Comparison of ENCODE assay signal across 8 cellular contexts in the genomic region with DNA sequence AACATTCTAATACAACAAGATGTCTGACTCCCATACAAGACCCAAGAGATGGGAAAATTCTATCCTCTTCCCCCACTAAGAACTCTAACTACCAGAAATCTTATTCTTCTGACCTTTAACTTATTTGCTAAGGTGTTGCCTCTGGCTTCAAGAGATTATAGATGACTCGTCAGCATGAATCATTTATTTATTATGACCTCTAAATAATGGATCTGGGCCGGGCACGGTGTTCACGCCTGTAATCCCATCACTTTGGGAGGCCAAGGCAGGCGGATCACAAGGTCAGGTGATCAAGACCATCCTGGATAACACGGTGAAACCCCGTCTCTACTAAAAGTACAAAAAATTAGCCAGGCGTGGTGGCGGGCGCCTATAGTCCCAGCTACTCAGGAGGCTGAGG. TPM values are rescaled to one million over a fixed set of nuclear protein-coding genes. Genes with fewer than 3 reads are reported as not detected.
DNase-seq lines count a peak whose midpoint lies in the region; ATAC-seq, FAIRE-seq and TF ChIP-seq lines count a peak whose summit lies in the region.
"Not testable (repeated sequence)": the region's sequence is repeated elsewhere in the genome, so short reads cannot be mapped to it uniquely, and the experiment has no call there.

No MANE protein-coding gene starts in this region.

- 92 to 94% methylated on average over 10 of the region's 10 CpGs for WGBS in GM23248 (ENCODE audit: low coverage in 1 of 2, low lambda C conversion rate in 2 of 2, missing lambda C conversion rate in 2 of 2), 2 experiments

- H3K27ac Mint-ChIP-seq in T-helper 17 cell: peak overlapping the region; percentile 70

- POLR2A ChIA-PET in Panc1 (lab: Charles Lee); endothelial cell of umbilical vein (lab: Charles Lee): not testable (repeated sequence)

- not testable (repeated sequence) for FAIRE-seq in endothelial cell of umbilical vein (lab: Jason Lieb, UNC)

- peaks cover 16% of the 10 kb centered on the region; the same call in 1 of the 2 replicates for H3F3A ChIP-seq in GM23248 (ENCODE audit: insufficient read depth)

- peaks cover 10% of the 10 kb centered on the region for H3K4me1 ChIP-seq in GM23248 (ENCODE audit: insufficient read depth)
- not testable (repeated sequence) for H3K4me1 ChIP-seq in Panc1 (ENCODE audit: control insufficient read depth, insufficient read depth, low read length); endothelial cell of umbilical vein (ENCODE audit: control insufficient read depth, extremely low read depth, insufficient read depth, low read length)

- not testable (repeated sequence) for TF ChIP-seq CTCF in 22Rv1 (IDR thresholded peaks at IDR 0.05); Panc1 (IDR thresholded peaks at IDR 0.05); endothelial cell of umbilical vein (IDR thresholded peaks at IDR 0.05; ENCODE audit: extremely low read depth in 1 of 2, insufficient read depth in 1 of 2, low read depth in 1 of 2, low read length in 2 of 2)

- H3K9me3 ChIP-seq in GM23248 (ENCODE audit: low read depth); Panc1 (ENCODE audit: control insufficient read depth, insufficient read depth, low read depth, low read length); T-helper 17 cell (ENCODE audit: control insufficient read depth, low read length, poor library complexity, severe bottlenecking); endothelial cell of umbilical vein (replicated peaks; ENCODE audit: control insufficient read depth, insufficient read depth, low read length): not testable (repeated sequence)

- H3K27me3 ChIP-seq in GM23248 (replicated peaks; ENCODE audit: insufficient read depth); Panc1 (ENCODE audit: control insufficient read depth, insufficient read depth, low read length); endothelial cell of umbilical vein (ENCODE audit: control insufficient read depth in 2 of 2, insufficient read depth in 2 of 2, low read length in 2 of 2): not testable (repeated sequence)

- H3K4me2 ChIP-seq in GM23248 (ENCODE audit: unreplicated experiment); endothelial cell of umbilical vein (ENCODE audit: insufficient read depth, low read length): not testable (repeated sequence)

- H3K27me3 Mint-ChIP-seq in T-helper 17 cell: not testable (repeated sequence)

- peak; percentile 48; the same call in 1 of the 2 replicates for ATAC-seq in Panc1
- ATAC-seq in T-helper 17 cell: not testable (repeated sequence)

- not testable (repeated sequence) for H3K4me3 Mint-ChIP-seq in T-helper 17 cell

- H3K79me2 ChIP-seq in GM23248 (ENCODE audit: insufficient read depth): peaks cover 88% of the 10 kb centered on the region
- peaks cover 13% of the 10 kb centered on the region for H3K79me2 ChIP-seq in endothelial cell of umbilical vein (ENCODE audit: control insufficient read depth, insufficient read depth, low read length)

- peak; percentile 16 for DNase-seq in GM23248
- peak; percentile 19 for DNase-seq in LoVo (ENCODE audit: low spot score)
- DNase-seq in Panc1 (ENCODE audit: low read depth, low spot score); T-helper 17 cell; endothelial cell of umbilical vein (ENCODE audit: low read depth, low spot score): not testable (repeated sequence)
- DNase-seq in kidney tubule cell (ENCODE audit: low spot score): peak; percentile 13
- DNase-seq in renal cortical epithelial cell (ENCODE audit: low read depth): peak; percentile 24

- H3K4me1 Mint-ChIP-seq in T-helper 17 cell: peaks cover 21% of the 10 kb centered on the region

- peaks cover 18% of the 10 kb centered on the region for H3K36me3 Mint-ChIP-seq in T-helper 17 cell (ENCODE audit: low read depth)

- intact Hi-C loops in Panc1 (cut with micrococcal nuclease; ENCODE audit: unreplicated experiment); endothelial cell of umbilical vein (cut with micrococcal nuclease): not testable (repeated sequence)

- not testable (repeated sequence) for H3K9ac ChIP-seq in GM23248; endothelial cell of umbilical vein (replicated peaks; ENCODE audit: extremely low read depth, insufficient read depth, low read length)

- H4K20me1 ChIP-seq in GM23248 (ENCODE audit: insufficient read depth); endothelial cell of umbilical vein (replicated peaks; ENCODE audit: control insufficient read depth, extremely low read depth, insufficient read depth, low read length): not testable (repeated sequence)

- BruUV-seq in Panc1 (replicated peaks; lab: Mats Ljungman, UMichigan); endothelial cell of umbilical vein (replicated peaks; lab: Mats Ljungman, UMichigan): not testable (repeated sequence)

- not testable (repeated sequence) for H3K9me1 ChIP-seq in endothelial cell of umbilical vein (replicated peaks; ENCODE audit: control insufficient read depth, extremely low read depth, insufficient read depth, low read length)

- not testable (repeated sequence) for TF ChIP-seq POLR2A in endothelial cell of umbilical vein (IDR thresholded peaks at IDR 0.05; ENCODE audit: low read depth, low read length)

- not testable (repeated sequence) for H3K9me2 ChIP-seq in GM23248 (ENCODE audit: insufficient read depth)

- not testable (repeated sequence) for H2AFZ ChIP-seq in GM23248; endothelial cell of umbilical vein (ENCODE audit: low read depth, low read length)

- H3K36me3 ChIP-seq in GM23248 (ENCODE audit: low read depth); Panc1 (ENCODE audit: control insufficient read depth, insufficient read depth, low read length); endothelial cell of umbilical vein (ENCODE audit: control insufficient read depth in 2 of 2, extremely low read depth in 1 of 2, insufficient read depth in 2 of 2, low read length in 2 of 2): not testable (repeated sequence)

- peak overlapping the region; percentile 8; the same call in 1 of the 2 replicates for H3K27ac ChIP-seq in 22Rv1
- not testable (repeated sequence) for H3K27ac ChIP-seq in GM23248; Panc1 (ENCODE audit: low read length); endothelial cell of umbilical vein (ENCODE audit: insufficient read depth, low read depth, low read length)

- in situ Hi-C loops in GM23248 (cut with MboI); Panc1 (cut with HindIII; ENCODE audit: low pct_unique_long_range_greater_than_20kb, low sequenced_read_pairs): not testable (repeated sequence)

- dilution Hi-C loops in endothelial cell of umbilical vein (cut with MboI; ENCODE audit: extremely low pct_ligation_motif_present, low sequenced_read_pairs): not testable (repeated sequence)

- not testable (repeated sequence) for H3K4me3 ChIP-seq in GM23248; Panc1 (ENCODE audit: low read depth in 2 of 2, low read length in 2 of 2); endothelial cell of umbilical vein (replicated peaks in 1 of 3; ENCODE audit: insufficient read depth in 1 of 3, low read depth in 1 of 3, low read length in 3 of 3)

- CTCF ChIA-PET in Panc1 (lab: Charles Lee); endothelial cell of umbilical vein (lab: Charles Lee): not testable (repeated sequence)

TF ChIP-seq in endothelial cell of umbilical vein, 7 proteins besides CTCF, POLR2A, EP300 and RAD21:
- peak; percentile 32 for TF ChIP-seq FOS (IDR thresholded peaks at IDR 0.05; ENCODE audit: borderline replicate concordance, insufficient read depth, low read length)

RNA-seq across cellular contexts. Expression of a gene that starts 10.9 kb away (rescaled TPM):
- total RNA-seq in GM23248 (2014; rRNA removed; shearing (Covaris generic)): 16.4 and 18.3 TPM in 2 replicates
- polyA plus RNA-seq in GM23248 (2016; fragmentation: Nextera tagmentation; extraction: Ambion mirVana) (15.6 and 16.4 TPM in 2 replicates), endothelial cell of umbilical vein (26.9 and 27.3 TPM in 2 replicates)
- total RNA-seq in Panc1 (2021; ENCODE audit: unreplicated experiment) (19.8 TPM), T-helper 17 cell (10 to 100 TPM; 11.0 to 17.9 TPM), endothelial cell of umbilical vein (29.2 and 30.7 TPM in 2 replicates), renal cortical epithelial cell (8.9 and 34.1 TPM in 2 replicates)
- polyA plus RNA-seq in Panc1 (2012; ENCODE audit: insufficient read length): 17.4 TPM
- polyA plus RNA-seq in endothelial cell of umbilical vein (2011; cell fraction: cytosol; rRNA removed): 24.5 and 26.7 TPM in 2 replicates
- polyA plus RNA-seq in endothelial cell of umbilical vein (2011; cell fraction: nucleus; rRNA removed): 54.5 and 56.0 TPM in 2 replicates
- 19.6 and 19.8 TPM in 2 replicates for polyA plus RNA-seq in endothelial cell of umbilical vein (2012)
- 56.1 and 87.6 TPM in 2 replicates for polyA minus RNA-seq in endothelial cell of umbilical vein
- 1.8 TPM for polyA minus RNA-seq in endothelial cell of umbilical vein (2011; cell fraction: cytosol; rRNA and poly(A)+ RNA removed)
- 33.5 and 33.9 TPM in 2 replicates for polyA minus RNA-seq in endothelial cell of umbilical vein (2011; cell fraction: nucleus; rRNA and poly(A)+ RNA removed)

RNA-seq across cellular contexts. Expression of a gene that starts 42.3 kb away (rescaled TPM):
- 17.3 and 17.7 TPM in 2 replicates for total RNA-seq in GM23248 (2014; rRNA removed; shearing (Covaris generic))
- polyA plus RNA-seq in GM23248 (2016; fragmentation: Nextera tagmentation; extraction: Ambion mirVana): 42.5 and 52.9 TPM in 2 replicates
- total RNA-seq in Panc1 (2021; ENCODE audit: unreplicated experiment): 59.7 TPM
- polyA plus RNA-seq in Panc1 (2012; ENCODE audit: insufficient read length): 25.0 TPM
- total RNA-seq in T-helper 17 cell: 100 to 1,000 TPM; 156 to 168 TPM
- 86.1 and 87.0 TPM in 2 replicates for total RNA-seq in endothelial cell of umbilical vein
- 12.5 and 20.6 TPM in 2 replicates for polyA plus RNA-seq in endothelial cell of umbilical vein
- polyA plus RNA-seq in endothelial cell of umbilical vein (2011; cell fraction: cytosol; rRNA removed): 15.6 and 15.9 TPM in 2 replicates
- 131 and 155 TPM in 2 replicates for polyA plus RNA-seq in endothelial cell of umbilical vein (2011; cell fraction: nucleus; rRNA removed)
- 54.1 and 67.7 TPM in 2 replicates for polyA plus RNA-seq in endothelial cell of umbilical vein (2012)
- 39.5 and 40.9 TPM in 2 replicates for polyA minus RNA-seq in endothelial cell of umbilical vein
- 18.6 TPM for polyA minus RNA-seq in endothelial cell of umbilical vein (2011; cell fraction: cytosol; rRNA and poly(A)+ RNA removed)
- polyA minus RNA-seq in endothelial cell of umbilical vein (2011; cell fraction: nucleus; rRNA and poly(A)+ RNA removed): 95.7 and 107 TPM in 2 replicates
- 22.1 and 47.2 TPM in 2 replicates for total RNA-seq in renal cortical epithelial cell
